In genomic region chr9:36873247-36873875, GRCh38 we compare ENCODE assay signal across 8 cellular contexts.
A peak's percentile ranks its signal among the peaks of the same experiment; 100 is the strongest.
DNase-seq lines count a peak whose midpoint lies in the region; ATAC-seq and TF ChIP-seq lines count a peak whose summit lies in the region.

No MANE protein-coding gene starts in this region.

- H2BK12ac ChIP-seq in H9 (ENCODE audit: insufficient read length, low read depth, low read length) = no peak overlapping the region

- peaks cover 15% of the 10 kb centered on the region; the same call in 1 of the 2 replicates for H4K20me1 ChIP-seq in DOHH2 (ENCODE audit: control insufficient read depth, insufficient read depth, low read depth, low read length)
- no peaks in the 10 kb centered on the region for H4K20me1 ChIP-seq in H9 (ENCODE audit: control insufficient read depth, insufficient read depth, insufficient read length)

- H3K56ac ChIP-seq in H9 (ENCODE audit: insufficient read length, low read depth, low read length) = no peak overlapping the region

- peaks cover 32% of the 10 kb centered on the region for H3K27me3 Mint-ChIP-seq in H9 (ENCODE audit: low read depth)
- no peaks in the 10 kb centered on the region for H3K27me3 Mint-ChIP-seq in memory B cell

- H3K4me1 ChIP-seq in DOHH2 (ENCODE audit: control insufficient read depth, low read length) = peaks cover 39% of the 10 kb centered on the region
- H3K4me1 ChIP-seq in H9 (ENCODE audit: insufficient read depth, low read length) = no peaks in the 10 kb centered on the region

- no peaks in the 10 kb centered on the region for H3K9me2 ChIP-seq in DOHH2 (replicated peaks; ENCODE audit: control insufficient read depth, low read length)

- H3K79me2 ChIP-seq in DOHH2 (ENCODE audit: control insufficient read depth, low read length) = peaks cover 74% of the 10 kb centered on the region
- no peaks in the 10 kb centered on the region for H3K79me2 ChIP-seq in H9 (ENCODE audit: insufficient read depth, low read length)

- no peak overlapping the region for H3K14ac ChIP-seq in H9 (ENCODE audit: insufficient read depth, low read length)

- no peak overlapping the region for H3K23ac ChIP-seq in H9 (ENCODE audit: insufficient read length, low read depth, low read length)

- no peak overlapping the region for H2BK5ac ChIP-seq in H9 (ENCODE audit: insufficient read length, low read length)

- no peak overlapping the region for H4K8ac ChIP-seq in H9 (replicated peaks; ENCODE audit: insufficient read length, low read depth, low read length)

- H3K27me3 ChIP-seq in DOHH2 (ENCODE audit: control insufficient read depth, low read length) = no peaks in the 10 kb centered on the region
- H3K27me3 ChIP-seq in H9 (ENCODE audit: insufficient read depth, low read length) = peaks cover 2% of the 10 kb centered on the region; the same call in 1 of the 2 replicates

- H2BK15ac ChIP-seq in H9 (ENCODE audit: low read depth, low read length) = no peak overlapping the region

- no peak overlapping the region for H3K9ac ChIP-seq in H9 (ENCODE audit: extremely low read depth, insufficient read length, low read length)

- no peaks in the 10 kb centered on the region for H3K23me2 ChIP-seq in H9 (ENCODE audit: insufficient read length, low read depth, low read length, poor library complexity, severe bottlenecking)

- no peak overlapping the region for H2AK5ac ChIP-seq in H9 (ENCODE audit: insufficient read length, low read length)

- DNase-seq in H9 (peak; percentile 81), NCI-H2107 treated with DMSO at 0.1 percent for 48 hours (lab: John Stamatoyannopoulos, UW; ENCODE audit: unreplicated experiment) (peak; percentile 47), coronary artery (ENCODE audit: low spot score) (no peak), memory B cell (ENCODE audit: low spot score in 2 of 2) (peak; percentile 73 to 76), OCI-M2 (lab: John Stamatoyannopoulos, UW; ENCODE audit: unreplicated experiment) (no peak)
- peak; percentile 86 for DNase-seq in activated CD4-positive, alpha-beta T cell treated with anti-CD3 and anti-CD28 coated beads for 48 hours
- DNase-seq in stimulated activated CD8-positive, alpha-beta memory T cell treated with anti-CD3 and anti-CD28 coated beads, Interleukin-15, amount 100 ng/mL, for 48 hours (ENCODE audit: low read depth in 2 of 2) = peak; percentile 39 to 44

- H4K5ac ChIP-seq in H9 (ENCODE audit: insufficient read length, low read depth, low read length) = no peak overlapping the region

- H3K36me3 Mint-ChIP-seq in H9 (ENCODE audit: insufficient read depth in 1 of 3, low read depth in 3 of 3) (peaks cover 0 to 7% (median 3%) of the 10 kb centered on the region in 3 experiments; a peak in 4 of 7 replicates), memory B cell (peaks cover 41% of the 10 kb centered on the region)

- H3K27ac Mint-ChIP-seq in H9 (no peak overlapping the region), memory B cell (peak overlapping the region; percentile 87)

- H3K4me3 ChIP-seq in DOHH2 (ENCODE audit: low read length) = no peak overlapping the region
- H3K4me3 ChIP-seq in coronary artery = no peak overlapping the region

- H3K9me3 Mint-ChIP-seq in H9 = peaks cover 7 to 11% of the 10 kb centered on the region in 2 experiments
- no peaks in the 10 kb centered on the region for H3K9me3 Mint-ChIP-seq in memory B cell

- no peaks in the 10 kb centered on the region for H3K79me1 ChIP-seq in H9 (ENCODE audit: insufficient read depth, low read depth, low read length, poor library complexity, severe bottlenecking)

- no peak overlapping the region for H4K91ac ChIP-seq in H9 (ENCODE audit: insufficient read length, low read depth, low read length)

- H3T11ph ChIP-seq in H9 (ENCODE audit: low read length) = no peak overlapping the region

- H3K18ac ChIP-seq in H9 (ENCODE audit: insufficient read length, low read depth, low read length) = no peak overlapping the region

- WGBS in H9 (ENCODE audit: extremely low coverage, insufficient read length, low lambda C conversion rate) = no CpG with 5 or more reads among the region's 8 CpGs

- H2AFZ ChIP-seq in H9 (ENCODE audit: low read length) = no peak overlapping the region

- H3K4me1 Mint-ChIP-seq in H9 (peaks cover 4 to 8% of the 10 kb centered on the region in 2 experiments; a peak in 3 of 4 replicates), memory B cell (peaks cover 55% of the 10 kb centered on the region)

- TF ChIP-seq CTCF in DOHH2 (IDR thresholded peaks at IDR 0.05; ENCODE audit: low read depth, low read length, poor library complexity, severe bottlenecking) (peak; percentile 98), H9 (conservative IDR thresholded peaks at IDR 0.05) (peak; percentile 96), coronary artery (IDR thresholded peaks at IDR 0.05) (peak; percentile 57)

- no peak overlapping the region for H3K4ac ChIP-seq in H9 (ENCODE audit: low read depth, low read length)

- no peak overlapping the region for H2BK120ac ChIP-seq in H9 (ENCODE audit: low read depth, low read length, poor library complexity, severe bottlenecking)

- H3F3A ChIP-seq in DOHH2 (ENCODE audit: control insufficient read depth, insufficient read depth) = no peaks in the 10 kb centered on the region

- no peak overlapping the region for H2BK20ac ChIP-seq in H9 (ENCODE audit: low read depth, low read length, poor library complexity, severe bottlenecking)

- H3K4me2 ChIP-seq in DOHH2 (ENCODE audit: low read length) = no peak overlapping the region
- H3K4me2 ChIP-seq in H9 (ENCODE audit: insufficient read depth, insufficient read length, low read length) = no peak overlapping the region

- ATAC-seq in memory B cell (ENCODE audit: low read depth) = peak; percentile 84

- H3K4me3 Mint-ChIP-seq in H9 = no peak overlapping the region; a peak in 1 of 5 replicates
- H3K4me3 Mint-ChIP-seq in memory B cell = no peak overlapping the region

- peaks cover 91% of the 10 kb centered on the region for H3K36me3 ChIP-seq in DOHH2 (ENCODE audit: control insufficient read depth, low read length)

- H3K9me3 ChIP-seq in DOHH2 (ENCODE audit: control insufficient read depth, insufficient read depth, low read length) = no peaks in the 10 kb centered on the region
- peaks cover 5% of the 10 kb centered on the region for H3K9me3 ChIP-seq in H9 (ENCODE audit: control insufficient read depth, low read depth, low read length)

- H3K27ac ChIP-seq in DOHH2 (ENCODE audit: low read depth, low read length) (no peak overlapping the region), H9 (ENCODE audit: insufficient read length, low read depth, low read length) (no peak overlapping the region), coronary artery (no peak overlapping the region)

Comparison
In these comparisons a context has a peak if more than half of its experiments do, and no peak if none do; other contexts are left out.
1. DNase-seq: peak in H9 (single experiment), NCI-H2107 treated with DMSO at 0.1 percent for 48 hours (single experiment), activated CD4-positive, alpha-beta T cell treated with anti-CD3 and anti-CD28 coated beads for 48 hours (single experiment), memory B cell (2 of 2) and stimulated activated CD8-positive, alpha-beta memory T cell treated with anti-CD3 and anti-CD28 coated beads, Interleukin-15, amount 100 ng/mL, for 48 hours (2 of 2); none in coronary artery (single experiment) and OCI-M2 (single experiment).
2. Peak in every context shown above with its lines, with median percentiles within 50 percentile points of each other: CTCF ChIP-seq.